In genomic region chr7:1052031-1052818, GRCh38 we compare ENCODE assay signal across 15 cellular contexts. TPM values are rescaled to one million over a fixed set of nuclear protein-coding genes. Genes with fewer than 3 reads are reported as not detected.
DNase-seq lines count a peak whose midpoint lies in the region; ATAC-seq and TF ChIP-seq lines count a peak whose summit lies in the region.
"Had no signal": no experiment of that assay in that cellular context is flagged by ENCODE, and none has a peak within 500 bp of the region (broad histone marks: within the 10 kb centered on the region; RNA-seq: fewer than 3 reads in every experiment).

No MANE protein-coding gene starts in this region.

- intact Hi-C loops in naive thymus-derived CD4-positive, alpha-beta T cell (cut with micrococcal nuclease), result no loop called here
- intact Hi-C loops in thyroid gland (cut with DNase I), result no loop called here
- intact Hi-C loops in lower leg skin (cut with DNase I; ENCODE audit: low total_unique reads), result no loop called here

- no peaks in the 10 kb centered on the region for H3K27me3 Mint-ChIP-seq in endodermal cell (ENCODE audit: insufficient read depth)
- no peaks in the 10 kb centered on the region for H3K27me3 Mint-ChIP-seq in naive thymus-derived CD4-positive, alpha-beta T cell
- H3K27me3 Mint-ChIP-seq: CD8-positive, alpha-beta memory T cell had no signal

- no peak for DNase-seq in NT2/D1 (ENCODE audit: low read depth, low spot score)
- no peak for DNase-seq in endodermal cell
- no peak for DNase-seq in naive thymus-derived CD4-positive, alpha-beta T cell
- peak; percentile 76 to 82 for DNase-seq in thyroid gland
- DNase-seq in lower leg skin (ENCODE audit: low spot score in 2 of 2), result no peak
- DNase-seq in brain microvascular endothelial cell, result no peak
- no peak for DNase-seq in GM20000 (ENCODE audit: low spot score)
- DNase-seq: CD8-positive, alpha-beta memory T cell; GOT3; retina had no signal

- CTCF ChIA-PET in naive thymus-derived CD4-positive, alpha-beta T cell (lab: Charles Lee), result interaction anchor here (2.5 to 4.8 kb wide), 2 partner anchors 13 to 58 kb away, joined by 15 to 42 read pairs; no protein-coding TSS in a partner anchor

- TF ChIP-seq POLR2A in thyroid gland (IDR thresholded peaks at IDR 0.05) (no peak), lower leg skin (IDR thresholded peaks at IDR 0.05) (no peak)

- no peak overlapping the region for H3K4me3 Mint-ChIP-seq in endodermal cell
- peak overlapping the region in 2 of 10 donors; percentile 25 to 64 for H3K4me3 Mint-ChIP-seq in naive thymus-derived CD4-positive, alpha-beta T cell
- H3K4me3 Mint-ChIP-seq: activated T-helper 1 cell treated with anti-CD3 and anti-CD28 coated beads, Interleukin-12 subunit alpha, Interleukin-12 subunit beta, Interleukin-2, Interleukin-4 antibody, amounts not matched to agents 30 ng/mL and 10 ng/mL and 1 ng/mL, durations not matched to agents 14 hours and 24 hours and 36 hours; CD8-positive, alpha-beta memory T cell; memory B cell; WTC11 had no signal

- H3K4me1 Mint-ChIP-seq in endodermal cell, result peaks cover 5% of the 10 kb centered on the region
- H3K4me1 Mint-ChIP-seq in naive thymus-derived CD4-positive, alpha-beta T cell, result peaks cover 28 to 72% (median 60%) of the 10 kb centered on the region in 7 donors

- no peak overlapping the region for H3K27ac Mint-ChIP-seq in endodermal cell
- H3K27ac Mint-ChIP-seq in naive thymus-derived CD4-positive, alpha-beta T cell, result peak overlapping the region in 2 of 9 donors; percentile 73 to 82
- H3K27ac Mint-ChIP-seq: activated T-helper 1 cell treated with anti-CD3 and anti-CD28 coated beads, Interleukin-12 subunit alpha, Interleukin-12 subunit beta, Interleukin-2, Interleukin-4 antibody, amounts not matched to agents 30 ng/mL and 10 ng/mL and 1 ng/mL, durations not matched to agents 14 hours and 24 hours and 36 hours; memory B cell had no signal

- peaks cover 13% of the 10 kb centered on the region for H3K36me3 ChIP-seq in NT2/D1 (ENCODE audit: insufficient read depth, insufficient read length, low read length)
- no peaks in the 10 kb centered on the region for H3K36me3 ChIP-seq in endodermal cell (ENCODE audit: control insufficient read depth, insufficient read depth, low read length)
- no peaks in the 10 kb centered on the region for H3K36me3 ChIP-seq in naive thymus-derived CD4-positive, alpha-beta T cell (ENCODE audit: control insufficient read depth in 2 of 3, insufficient read depth in 3 of 3, low read length in 3 of 3)
- no peaks in the 10 kb centered on the region for H3K36me3 ChIP-seq in thyroid gland
- no peaks in the 10 kb centered on the region for H3K36me3 ChIP-seq in brain microvascular endothelial cell (replicated peaks)

- no peaks in the 10 kb centered on the region for H3K9me3 ChIP-seq in NT2/D1 (ENCODE audit: insufficient read depth, low read length)
- no peaks in the 10 kb centered on the region for H3K9me3 ChIP-seq in endodermal cell (ENCODE audit: control insufficient read depth, low read length)
- H3K9me3 ChIP-seq in naive thymus-derived CD4-positive, alpha-beta T cell (ENCODE audit: control insufficient read depth in 2 of 3, low read length in 3 of 3), result no peaks in the 10 kb centered on the region
- H3K9me3 ChIP-seq in thyroid gland, result no peaks in the 10 kb centered on the region

- peak overlapping the region; percentile 53 for H3K27ac ChIP-seq in endodermal cell (ENCODE audit: low read depth, low read length)
- peak overlapping the region; percentile 4 for H3K27ac ChIP-seq in naive thymus-derived CD4-positive, alpha-beta T cell (ENCODE audit: low read depth, low read length)
- H3K27ac ChIP-seq in thyroid gland, result peak overlapping the region; percentile 61 to 81 (median 66)
- H3K27ac ChIP-seq in brain microvascular endothelial cell, result no peak overlapping the region

- peaks cover 38% of the 10 kb centered on the region for H3K4me1 ChIP-seq in NT2/D1 (ENCODE audit: insufficient read depth, insufficient read length)
- peaks cover 8% of the 10 kb centered on the region for H3K4me1 ChIP-seq in endodermal cell (ENCODE audit: control insufficient read depth, insufficient read depth, low read length)
- peaks cover 15 to 53% of the 10 kb centered on the region in 2 donors for H3K4me1 ChIP-seq in naive thymus-derived CD4-positive, alpha-beta T cell (ENCODE audit: control insufficient read depth in 2 of 2, insufficient read depth in 2 of 2, low read length in 2 of 2)
- peaks cover 46 to 83% of the 10 kb centered on the region in 2 donors for H3K4me1 ChIP-seq in thyroid gland

- in situ Hi-C loops in brain microvascular endothelial cell (cut with HindIII; ENCODE audit: low pct_ligation_motif_present, low sequenced_read_pairs), result no loop called here

- H3K4me3 ChIP-seq in NT2/D1 (ENCODE audit: insufficient read length, low read depth) (no peak overlapping the region), endodermal cell (ENCODE audit: low read length) (no peak overlapping the region), thyroid gland (replicated peaks in 1 of 3) (no peak overlapping the region), lower leg skin (ENCODE audit: low read depth, poor library complexity, severe bottlenecking) (no peak overlapping the region), brain microvascular endothelial cell (ENCODE audit: low read depth, low read length) (no peak overlapping the region)
- H3K4me3 ChIP-seq in naive thymus-derived CD4-positive, alpha-beta T cell (ENCODE audit: low read length), result no peak overlapping the region

- peak overlapping the region; percentile 67 for H3K9ac ChIP-seq in NT2/D1 (ENCODE audit: insufficient read length, low read depth)
- H3K9ac ChIP-seq in endodermal cell (ENCODE audit: extremely low read depth, low read length, poor library complexity, severe bottlenecking), result no peak overlapping the region

- H3K36me3 Mint-ChIP-seq in endodermal cell (ENCODE audit: low read depth), result no peaks in the 10 kb centered on the region
- no peaks in the 10 kb centered on the region for H3K36me3 Mint-ChIP-seq in naive thymus-derived CD4-positive, alpha-beta T cell
- H3K36me3 Mint-ChIP-seq: CD8-positive, alpha-beta memory T cell; memory B cell; WTC11 had no signal

- POLR2A ChIA-PET in naive thymus-derived CD4-positive, alpha-beta T cell (lab: Charles Lee), result interaction anchor here (1.1 to 1.9 kb wide), 4 partner anchors 9 to 131 kb away, joined by 3 to 5 read pairs (median 4); no protein-coding TSS in a partner anchor

- TF ChIP-seq CTCF in endodermal cell (conservative IDR thresholded peaks at IDR 0.05), result no peak
- no peak for TF ChIP-seq CTCF in thyroid gland (IDR thresholded peaks at IDR 0.05)
- no peak for TF ChIP-seq CTCF in lower leg skin (IDR thresholded peaks at IDR 0.05)
- no peak for TF ChIP-seq CTCF in brain microvascular endothelial cell (IDR thresholded peaks at IDR 0.05; ENCODE audit: low read depth, low read length, missing control alignments)
- no peak for TF ChIP-seq CTCF in GM20000 (IDR thresholded peaks at IDR 0.05; ENCODE audit: extremely low read depth, missing control alignments)

- ATAC-seq in naive thymus-derived CD4-positive, alpha-beta T cell, result no peak
- no peak for ATAC-seq in HG03342 (IDR thresholded peaks at IDR 0.05; ENCODE audit: unreplicated experiment)
- ATAC-seq: SK-N-SH treated with all-trans-retinoic acid at 6 μM for 48 hours had no signal

- 93 to 97% methylated on average over 11 to 20 of the region's 20 CpGs for WGBS in endodermal cell (ENCODE audit: insufficient coverage in 1 of 2, insufficient read length in 1 of 2), 2 experiments
- WGBS in thyroid gland, 2 donors, result 40 to 43% methylated on average over 10 to 17 of the region's 20 CpGs
- 55 to 64% methylated on average over 13 to 20 of the region's 20 CpGs for WGBS in lower leg skin, 2 donors

- H3K27me3 ChIP-seq in NT2/D1 (ENCODE audit: insufficient read depth, insufficient read length) (no peaks in the 10 kb centered on the region), endodermal cell (ENCODE audit: control insufficient read depth, insufficient read depth, low read length, poor library complexity, severe bottlenecking) (no peaks in the 10 kb centered on the region), thyroid gland (no peaks in the 10 kb centered on the region), brain microvascular endothelial cell (replicated peaks) (no peaks in the 10 kb centered on the region)
- H3K27me3 ChIP-seq in naive thymus-derived CD4-positive, alpha-beta T cell (ENCODE audit: control insufficient read depth in 2 of 2, insufficient read depth in 2 of 2, low read length in 2 of 2), result no peaks in the 10 kb centered on the region

- H3K9me3 Mint-ChIP-seq in endodermal cell, result no peaks in the 10 kb centered on the region
- no peaks in the 10 kb centered on the region for H3K9me3 Mint-ChIP-seq in naive thymus-derived CD4-positive, alpha-beta T cell
- H3K9me3 Mint-ChIP-seq: activated T-helper 1 cell treated with anti-CD3 and anti-CD28 coated beads, Interleukin-12 subunit alpha, Interleukin-12 subunit beta, Interleukin-2, Interleukin-4 antibody, amounts not matched to agents 30 ng/mL and 10 ng/mL and 1 ng/mL, durations not matched to agents 14 hours and 24 hours and 36 hours; CD8-positive, alpha-beta memory T cell; memory B cell; WTC11 had no signal

RNA-seq across cellular contexts. Expression of gene GPR146, which starts 7.9 kb away (rescaled TPM):
- total RNA-seq in endodermal cell, result under 1 TPM; 0.66 to 0.75 TPM
- 1.1 TPM for polyA plus RNA-seq in endodermal cell (2013, experiment 1 of 2)
- polyA plus RNA-seq in endodermal cell (2013, experiment 2 of 2), result 1.7 TPM
- total RNA-seq in naive thymus-derived CD4-positive, alpha-beta T cell, result 10 to 100 TPM; 10.1 to 26.5 (median 15.9) TPM
- 10 to 100 TPM; 13.5 to 16.9 TPM for polyA plus RNA-seq in naive thymus-derived CD4-positive, alpha-beta T cell
- total RNA-seq in thyroid gland, result 10 to 100 TPM in 3 of 4 donors, 1 to 10 TPM in 1; 8.7 to 49.4 (median 32.7) TPM
- total RNA-seq in lower leg skin, result 10 to 100 TPM; 26.9 to 61.7 (median 39.0) TPM

RNA-seq across cellular contexts. Expression of gene GPER1, which starts 35.7 kb away (rescaled TPM):
- total RNA-seq in endodermal cell, result under 1 TPM; 0.35 to 0.51 TPM
- polyA plus RNA-seq in endodermal cell (2013, experiment 1 of 2), result 1.1 TPM
- polyA plus RNA-seq in endodermal cell (2013, experiment 2 of 2), result 0.91 TPM
- total RNA-seq in naive thymus-derived CD4-positive, alpha-beta T cell, result 1 to 10 TPM in 1 of 5 experiments, under 1 TPM in 1, not detected in 3; 0.13 to 1.3 TPM
- polyA plus RNA-seq in naive thymus-derived CD4-positive, alpha-beta T cell, result under 1 TPM; 0.21 to 0.47 TPM
- 10 to 100 TPM; 12.5 to 29.2 (median 21.2) TPM for total RNA-seq in thyroid gland
- total RNA-seq in lower leg skin, result 1 to 10 TPM; 1.1 to 4.5 (median 3.1) TPM
- total RNA-seq: activated T-helper 1 cell treated with anti-CD3 and anti-CD28 coated beads, Interleukin-12 subunit alpha, Interleukin-12 subunit beta, Interleukin-2, Interleukin-4 antibody, amounts not matched to agents 30 ng/mL and 10 ng/mL and 1 ng/mL, durations not matched to agents 14 hours and 24 hours and 36 hours; CD8-positive, alpha-beta memory T cell had no signal

Comparison
In these comparisons a context has a peak if more than half of its experiments do, and no peak if none do; other contexts are left out.
1. DNase-seq: peak in thyroid gland (2 of 2); none in NT2/D1 (single experiment), endodermal cell (single experiment), naive thymus-derived CD4-positive, alpha-beta T cell (0 of 9), lower leg skin (0 of 2), brain microvascular endothelial cell (single experiment) and GM20000 (single experiment).
2. RNA of gene GPR146, which starts 7.9 kb away (total RNA-seq): 26.9 to 61.7 TPM in lower leg skin, 8.7 to 49.4 TPM in thyroid gland and 10.1 to 26.5 TPM in naive thymus-derived CD4-positive, alpha-beta T cell; 0.66 to 0.75 TPM in endodermal cell; every median in the first group is over 4 times any median in the second.